Comparison of ENCODE assay signal across 8 cellular contexts in genomic region chr2:217597681-217598080, GRCh38.
"Had no signal": no experiment of that assay in that cellular context is flagged by ENCODE, and none has a peak within 500 bp of the region (broad histone marks: within the 10 kb centered on the region; RNA-seq: fewer than 3 reads in every experiment).

No MANE protein-coding gene starts in this region.

- FAIRE-seq: G401.6, GM12878, GM12891, GM12892, GM18507, GM19239 had no signal

- ATAC-seq: GM12878 had no signal

- H3K4me3 ChIP-seq: GM12878 had no signal

- DNase-seq: GDM1, GF-D8 had no signal
